In the genomic region with DNA sequence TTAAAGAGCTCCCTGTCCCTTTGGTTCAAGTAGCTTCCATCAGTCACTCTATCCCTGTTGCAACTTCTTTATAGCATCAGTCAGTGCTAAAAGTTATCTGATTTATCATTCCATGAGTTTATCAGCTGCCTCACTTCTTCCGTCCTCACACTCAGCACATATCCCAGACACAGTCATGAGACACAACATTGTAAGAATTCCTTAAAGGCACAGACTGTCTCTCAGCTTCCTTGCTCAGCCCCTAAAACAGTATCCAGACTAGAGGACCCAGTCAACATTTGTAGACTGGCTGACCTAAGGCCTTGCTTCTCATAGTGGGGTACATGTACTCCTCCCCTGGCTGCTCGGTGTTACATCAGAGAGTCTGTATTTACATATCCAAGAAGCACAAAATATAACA, we compare ENCODE assay signal across 25 cellular contexts.
"Had no signal": no experiment of that assay in that cellular context is flagged by ENCODE, and none has a peak within 500 bp of the region (broad histone marks: within the 10 kb centered on the region; RNA-seq: fewer than 3 reads in every experiment).

No MANE protein-coding gene starts in this region.

- H3K9me3 Mint-ChIP-seq: activated T-helper 2 cell treated with anti-CD3 and anti-CD28 coated beads, Interferon-gamma antibody, Interleukin-2, Interleukin-4, amounts not matched to agents 10 μg/mL and 5 μg/mL and 100 μg/mL, durations not matched to agents 14 hours and 24 hours and 36 hours had no signal

- H3K27ac Mint-ChIP-seq: activated naive CD8-positive, alpha-beta T cell treated with anti-CD3 and anti-CD28 coated beads for 36 hours; activated T-helper 2 cell treated with anti-CD3 and anti-CD28 coated beads, Interferon-gamma antibody, Interleukin-2, Interleukin-4, amounts not matched to agents 10 μg/mL and 5 μg/mL and 100 μg/mL, durations not matched to agents 14 hours and 24 hours and 36 hours; dendritic cell treated with granulocyte-macrophage colony-stimulating factor and Interleukin-4, amounts not matched to agents 40 ng/mL and 50 ng/mL, for 4 days; mesothelial cell of epicardium; T-helper 1 cell treated with Interleukin-12 subunit alpha and Interleukin-12 subunit beta and Interleukin-4 antibody, amounts not matched to agents 30 μg/mL and 1 μg/mL, for 36 hours; WTC11 had no signal

- H3K4me1 Mint-ChIP-seq: activated naive CD8-positive, alpha-beta T cell treated with anti-CD3 and anti-CD28 coated beads for 36 hours; naive thymus-derived CD8-positive, alpha-beta T cell; WTC11 had no signal

- H3K27me3 Mint-ChIP-seq: activated naive CD8-positive, alpha-beta T cell treated with anti-CD3 and anti-CD28 coated beads for 36 hours; dendritic cell treated with granulocyte-macrophage colony-stimulating factor and Interleukin-4, amounts not matched to agents 40 ng/mL and 50 ng/mL, for 4 days had no signal

- H3K36me3 Mint-ChIP-seq: activated naive CD8-positive, alpha-beta T cell treated with anti-CD3 and anti-CD28 coated beads for 36 hours; naive thymus-derived CD8-positive, alpha-beta T cell; WTC11 had no signal

- H3K9me3 ChIP-seq: gastrocnemius medialis, ovary, prostate gland, thyroid gland had no signal

- H3K4me3 ChIP-seq: cardiac muscle cell, gastrocnemius medialis, heart left ventricle, lower lobe of right lung, ovary, prostate gland, thyroid gland had no signal

- H3K27ac ChIP-seq: cardiac muscle cell, gastrocnemius medialis, heart left ventricle, lower lobe of right lung, ovary, prostate gland, thyroid gland had no signal

- H3K36me3 ChIP-seq: cardiac muscle cell, gastrocnemius medialis, heart left ventricle, lower lobe of right lung, ovary, prostate gland, thyroid gland had no signal

- H3K27me3 ChIP-seq: cardiac muscle cell, gastrocnemius medialis, heart left ventricle, ovary, thyroid gland had no signal

- H3K4me3 Mint-ChIP-seq: activated naive CD8-positive, alpha-beta T cell treated with anti-CD3 and anti-CD28 coated beads for 36 hours; activated T-cell treated with anti-CD3 and anti-CD28 coated beads, Interleukin-2, amount 50 U/mL, for 4 hours; dendritic cell treated with granulocyte-macrophage colony-stimulating factor and Interleukin-4, amounts not matched to agents 40 ng/mL and 50 ng/mL, for 4 days; mesothelial cell of epicardium; naive thymus-derived CD8-positive, alpha-beta T cell; T-helper 1 cell treated with Interleukin-12 subunit alpha and Interleukin-12 subunit beta and Interleukin-4 antibody, amounts not matched to agents 30 μg/mL and 1 μg/mL, for 36 hours; WTC11 had no signal

- H3K4me1 ChIP-seq: gastrocnemius medialis, lower lobe of right lung, prostate gland, thyroid gland had no signal

- DNase-seq: activated naive CD4-positive, alpha-beta T cell treated with Interleukin-2 at 50 U/mL for 16 hours; activated naive CD8-positive, alpha-beta T cell treated with anti-CD3 and anti-CD28 coated beads for 36 hours; activated T-cell treated with anti-CD3 and anti-CD28 coated beads, Interleukin-2, amount 50 U/mL, for 4 hours; amniotic stem cell; effector CD8-positive, alpha-beta T cell; erythroblast; gastrocnemius medialis; heart left ventricle; kidney; lower lobe of right lung; naive thymus-derived CD8-positive, alpha-beta T cell; ovary; stimulated activated CD4-positive, alpha-beta T cell treated with anti-CD3 and anti-CD28 coated beads, Interleukin-12 subunit alpha, Interleukin-12 subunit beta, amount 100 ng/mL, for 4 hours; stimulated activated CD4-positive, alpha-beta T cell treated with anti-CD3 and anti-CD28 coated beads, Interleukin-4, amount 100 ng/mL, for 4 hours; stimulated activated naive CD8-positive, alpha-beta T cell treated with anti-CD3 and anti-CD28 coated beads, Interleukin-15, Interleukin-2, amounts not matched to agents 100 U/mL and 50 U/mL, for 24 hours; substantia nigra; T1000; thyroid gland had no signal

- ATAC-seq: activated T-cell treated with anti-CD3 and anti-CD28 coated beads, Interleukin-2, amount 50 U/mL, for 4 hours; gastrocnemius medialis; heart left ventricle; lower lobe of right lung; naive thymus-derived CD8-positive, alpha-beta T cell; stimulated activated naive CD8-positive, alpha-beta T cell treated with anti-CD3 and anti-CD28 coated beads, Interleukin-15, Interleukin-2, amounts not matched to agents 100 U/mL and 50 U/mL, for 24 hours; WTC11 had no signal
